Comparison of ENCODE assay signal across 8 cellular contexts in genomic region chr15:65595960-65596359, GRCh38. TPM values are rescaled to one million over a fixed set of nuclear protein-coding genes. Genes with fewer than 3 reads are reported as not detected.
DNase-seq lines count a peak whose midpoint lies in the region; ATAC-seq, FAIRE-seq and TF ChIP-seq lines count a peak whose summit lies in the region.

No MANE protein-coding gene starts in this region.

- CTCF ChIA-PET in IMR-90 (lab: Yijun Ruan, JAX) (interaction anchor here (0.8 kb wide), 1 partner anchor 33 kb away, joined by 3 read pairs; no protein-coding TSS in a partner anchor), HepG2 (lab: Yijun Ruan, JAX; ENCODE audit: low intra/inter-chr PET ratio, low total read pairs) (interaction anchor here (1.1 to 1.3 kb wide), 2 partner anchors 194 to 690 kb away, joined by 3 read pairs; no protein-coding TSS in a partner anchor)

- no TSS peak for BruUV-seq in IMR-90 (replicated peaks; lab: Mats Ljungman, UMichigan)
- BruUV-seq in HepG2 (replicated peaks; lab: Mats Ljungman, UMichigan), result no TSS peak

- no peaks in the 10 kb centered on the region for H4K20me1 ChIP-seq in IMR-90 (ENCODE audit: insufficient read depth, low read length)
- no peaks in the 10 kb centered on the region for H4K20me1 ChIP-seq in HepG2 (ENCODE audit: insufficient read depth, low read length)

- no peaks in the 10 kb centered on the region for H3K27me3 ChIP-seq in IMR-90 (ENCODE audit: control insufficient read depth, insufficient read depth, low read length)
- H3K27me3 ChIP-seq in HepG2 (ENCODE audit: control insufficient read depth in 1 of 2, insufficient read depth in 2 of 2, low read length in 2 of 2), result no peaks in the 10 kb centered on the region

- intact Hi-C loops in IMR-90 (cut with micrococcal nuclease), result no loop called here
- intact Hi-C loops in HepG2 (cut with micrococcal nuclease; ENCODE audit: unreplicated experiment), result no loop called here

- H3K18ac ChIP-seq in IMR-90 (ENCODE audit: low read depth, low read length), result no peak overlapping the region

- H2AK9ac ChIP-seq in IMR-90 (replicated peaks; ENCODE audit: low read depth, low read length, poor library complexity), result no peak overlapping the region

- H3K9me3 ChIP-seq in IMR-90 (ENCODE audit: control insufficient read depth, insufficient read depth, low read length) (no peaks in the 10 kb centered on the region), HepG2 (ENCODE audit: low read length) (no peaks in the 10 kb centered on the region)

- H3K14ac ChIP-seq in IMR-90 (replicated peaks; ENCODE audit: low read depth, low read length), result no peak overlapping the region

- no peak overlapping the region for H4K5ac ChIP-seq in IMR-90 (ENCODE audit: low read depth, low read length)

- FAIRE-seq in HepG2 (lab: Jason Lieb, UNC), result peak; percentile 74

- TF ChIP-seq RAD21 in IMR-90 (IDR thresholded peaks at IDR 0.05; ENCODE audit: low read length) (peak; percentile 38), HepG2 (CRISPR knock-in tag; IDR thresholded peaks at IDR 0.05) (peak; percentile 12; the same call in 1 of the 2 replicates)

- H2AK5ac ChIP-seq in IMR-90 (ENCODE audit: low read depth, low read length), result no peak overlapping the region

- TF ChIP-seq CTCF in IMR-90 (conservative IDR thresholded peaks at IDR 0.05; ENCODE audit: low read depth, low read length), result peak; percentile 31
- TF ChIP-seq CTCF in HepG2 (CRISPR knock-in tag; IDR thresholded peaks at IDR 0.05), result peak; percentile 70

- H3K4me2 ChIP-seq in IMR-90 (ENCODE audit: low read depth, low read length) (no peak overlapping the region), HepG2 (ENCODE audit: low read depth, low read length) (no peak overlapping the region)

- no peaks in the 10 kb centered on the region for H3K9me1 ChIP-seq in IMR-90 (ENCODE audit: insufficient read depth, low read length)

- H3K9ac ChIP-seq in IMR-90 (ENCODE audit: low read depth, low read length) (no peak overlapping the region), HepG2 (ENCODE audit: insufficient read depth, low read depth, low read length) (no peak overlapping the region)

- no peak overlapping the region for H3K4ac ChIP-seq in IMR-90 (ENCODE audit: low read depth, low read length)

- no peak overlapping the region for H2BK15ac ChIP-seq in IMR-90 (ENCODE audit: low read depth, low read length)

- H4K91ac ChIP-seq in IMR-90 (ENCODE audit: insufficient read depth, low read depth, low read length), result no peak overlapping the region

- TF ChIP-seq EP300 in HepG2 (IDR thresholded peaks at IDR 0.05; ENCODE audit: low read depth in 2 of 2, low read length in 2 of 2) (no peak), HepG2 (CRISPR knock-in tag; IDR thresholded peaks at IDR 0.05; ENCODE audit: borderline replicate concordance) (no peak)

- H4K8ac ChIP-seq in IMR-90 (ENCODE audit: low read depth in 2 of 2, low read length in 2 of 2), result no peak overlapping the region

- TF ChIP-seq POLR2A in IMR-90 (IDR thresholded peaks at IDR 0.05; ENCODE audit: low read depth, low read length), result no peak
- TF ChIP-seq POLR2A in HepG2 (IDR thresholded peaks at IDR 0.05; ENCODE audit: insufficient read depth in 1 of 2, low read depth in 2 of 2, low read length in 2 of 2), result no peak

- in situ Hi-C loops in IMR-90 (cut with MboI; ENCODE audit: low sequenced_read_pairs) (no loop called here), HepG2 (cut with HindIII; ENCODE audit: extremely low pct_ligation_motif_present, low pct_unique_long_range_greater_than_20kb) (no loop called here)

- H3K4me1 ChIP-seq in IMR-90 (ENCODE audit: control insufficient read depth, insufficient read depth, low read length) (no peaks in the 10 kb centered on the region), HepG2 (ENCODE audit: insufficient read depth, low read length) (peaks cover 7% of the 10 kb centered on the region)

- no peak overlapping the region for H2BK5ac ChIP-seq in IMR-90 (ENCODE audit: low read depth, low read length, poor library complexity, severe bottlenecking)

- peaks cover 30% of the 10 kb centered on the region for H3K36me3 ChIP-seq in IMR-90 (ENCODE audit: control insufficient read depth, insufficient read depth, low read length)
- peaks cover 27 to 79% of the 10 kb centered on the region in 2 experiments for H3K36me3 ChIP-seq in HepG2 (replicated peaks in 1 of 2; ENCODE audit: control insufficient read depth in 1 of 2, insufficient read depth in 2 of 2, low read length in 2 of 2)

- H3K23ac ChIP-seq in IMR-90 (ENCODE audit: low read depth, low read length), result no peak overlapping the region

- H3K79me1 ChIP-seq in IMR-90 (ENCODE audit: low read depth in 1 of 2, low read length in 2 of 2), result peaks cover 0 to 7% of the 10 kb centered on the region in 2 experiments; a peak in 2 of 4 replicates

- DNase-seq in COLO829 (ENCODE audit: low spot score) (peak; percentile 62), IMR-90 (no peak), amygdala (lab: John Stamatoyannopoulos, UW) (peak in 30 of 56 donors; percentile 0 to 81 (median 23)), HepG2 (ENCODE audit: low spot score) (peak; percentile 67), GM19240 (ENCODE audit: insufficient read length, low spot score) (no peak), DMS114 treated with DMSO at 0.1 percent for 48 hours (lab: John Stamatoyannopoulos, UW; ENCODE audit: unreplicated experiment) (no peak), NCI-H187 treated with DMSO at 0.1 percent for 48 hours (lab: John Stamatoyannopoulos, UW) (no peak), EL (no peak)

- H3K4me3 ChIP-seq in IMR-90 (ENCODE audit: insufficient read depth, low read depth, low read length), result no peak overlapping the region
- H3K4me3 ChIP-seq in HepG2 (replicated peaks in 1 of 3; ENCODE audit: insufficient read depth in 1 of 3, low read depth in 2 of 3, low read length in 3 of 3), result no peak overlapping the region

- POLR2A ChIA-PET in IMR-90 (lab: Charles Lee; ENCODE audit: unreplicated experiment) (no interaction called here), HepG2 (lab: Yijun Ruan, JAX) (interaction anchor here (1.0 to 1.9 kb wide), 5 partner anchors 14 to 275 kb away, joined by 4 to 16 read pairs (median 4); partner anchors contain the start of genes INTS14 and RAB11A)

- H3K27ac ChIP-seq in IMR-90 (ENCODE audit: insufficient read depth, low read length) (no peak overlapping the region), HepG2 (ENCODE audit: extremely low read length, insufficient read depth, low read length) (no peak overlapping the region)

- H2BK20ac ChIP-seq in IMR-90 (ENCODE audit: low read depth, low read length), result no peak overlapping the region

- no peak overlapping the region for H2BK120ac ChIP-seq in IMR-90 (ENCODE audit: low read depth, low read length)

- dilution Hi-C loops in IMR-90 (cut with HindIII; ENCODE audit: low sequenced_read_pairs, unreplicated experiment), result no loop called here

- H3K56ac ChIP-seq in IMR-90 (ENCODE audit: extremely low read depth, insufficient read depth, low read length), result no peak overlapping the region

- no peaks in the 10 kb centered on the region for H3K79me2 ChIP-seq in HepG2 (ENCODE audit: insufficient read depth, low read length)

- H2AFZ ChIP-seq in IMR-90 (replicated peaks; ENCODE audit: low read length, poor library complexity), result no peak overlapping the region
- no peak overlapping the region for H2AFZ ChIP-seq in HepG2 (ENCODE audit: low read length)

- no peak for ATAC-seq in IMR-90 (ENCODE audit: low read depth)
- peak; percentile 83 for ATAC-seq in HepG2

- no CpG with 5 or more reads among the region's 3 CpGs for WGBS in IMR-90 (ENCODE audit: extremely low coverage in 2 of 2, insufficient read length in 1 of 2), 2 experiments
- 16% methylated on average over 3 of the region's 3 CpGs for WGBS in HepG2 (ENCODE audit: low lambda C conversion rate)

RNA-seq across cellular contexts. Expression of gene INTS14, which starts 15.0 kb away (rescaled TPM):
- total RNA-seq in IMR-90 (2012; rRNA removed), result 22.9 and 33.9 TPM in 2 replicates
- 35.8 and 39.5 TPM in 2 replicates for polyA plus RNA-seq in IMR-90 (2012; rRNA removed)
- 14.9 and 17.2 TPM in 2 replicates for polyA plus RNA-seq in IMR-90 (2012; cell fraction: cytosol; rRNA removed)
- 18.7 and 60.0 TPM in 2 replicates for polyA plus RNA-seq in IMR-90 (2012; cell fraction: nucleus; rRNA removed; ENCODE audit: low replicate concordance)
- total RNA-seq in HepG2 (2016; rRNA removed; fragmentation: Illumina TruSeq; extraction: Trizol), result 52.0 and 57.8 TPM in 2 replicates
- total RNA-seq in HepG2 (2016; cell fraction: cytosol; rRNA removed; fragmentation: Illumina TruSeq; extraction: Trizol; ENCODE audit: low read depth), result 17.0 and 20.8 TPM in 2 replicates
- 51.9 and 56.4 TPM in 2 replicates for total RNA-seq in HepG2 (2016; cell fraction: insoluble cytoplasmic fraction; rRNA removed; fragmentation: Illumina TruSeq; extraction: Trizol)
- total RNA-seq in HepG2 (2016; cell fraction: membrane; rRNA removed; fragmentation: Illumina TruSeq; extraction: Trizol), result 49.9 and 57.9 TPM in 2 replicates
- 46.7 and 47.9 TPM in 2 replicates for total RNA-seq in HepG2 (2016; cell fraction: nucleus; rRNA removed; fragmentation: Illumina TruSeq; extraction: Trizol)
- 32.9 and 41.4 TPM in 2 replicates for polyA plus RNA-seq in HepG2 (2011; rRNA removed)
- 33.9 and 35.7 TPM in 2 replicates for polyA plus RNA-seq in HepG2 (2011; cell fraction: cytosol; rRNA removed)
- polyA plus RNA-seq in HepG2 (2011; cell fraction: nucleus; rRNA removed), result 38.0 and 47.8 TPM in 2 replicates
- polyA plus RNA-seq in HepG2 (2012), result 19.7 and 28.3 TPM in 2 replicates
- polyA plus RNA-seq in HepG2 (2016; cell fraction: cytosol; fragmentation: Illumina TruSeq; extraction: Trizol; ENCODE audit: low read depth), result 17.3 and 20.3 TPM in 2 replicates
- 50.5 and 52.9 TPM in 2 replicates for polyA plus RNA-seq in HepG2 (2016; cell fraction: insoluble cytoplasmic fraction; fragmentation: Illumina TruSeq; extraction: Trizol; ENCODE audit: low read depth)
- 34.9 and 41.5 TPM in 2 replicates for polyA plus RNA-seq in HepG2 (2016; cell fraction: membrane; fragmentation: Illumina TruSeq; extraction: Trizol; ENCODE audit: low read depth)
- 61.6 and 62.0 TPM in 2 replicates for polyA plus RNA-seq in HepG2 (2016; cell fraction: nucleus; fragmentation: Illumina TruSeq; extraction: Trizol; ENCODE audit: insufficient read depth, low read depth)
- polyA minus RNA-seq in HepG2 (2011; rRNA and poly(A)+ RNA removed; ENCODE audit: low replicate concordance), result 35.4 and 83.9 TPM in 2 replicates
- polyA minus RNA-seq in HepG2 (2011; cell fraction: cytosol; rRNA and poly(A)+ RNA removed), result 26.2 and 26.6 TPM in 2 replicates
- 66.4 and 78.2 TPM in 2 replicates for polyA minus RNA-seq in HepG2 (2011; cell fraction: nucleus; rRNA and poly(A)+ RNA removed)

RNA-seq across cellular contexts. Expression of gene SLC24A1, which starts 25.8 kb away (rescaled TPM):
- total RNA-seq in IMR-90 (2012; rRNA removed), result 3.6 and 3.9 TPM in 2 replicates
- 3.8 and 4.9 TPM in 2 replicates for polyA plus RNA-seq in IMR-90 (2012; rRNA removed)
- 2.3 and 4.2 TPM in 2 replicates for polyA plus RNA-seq in IMR-90 (2012; cell fraction: cytosol; rRNA removed)
- polyA plus RNA-seq in IMR-90 (2012; cell fraction: nucleus; rRNA removed; ENCODE audit: low replicate concordance), result 2.7 and 5.6 TPM in 2 replicates
- total RNA-seq in HepG2 (2016; rRNA removed; fragmentation: Illumina TruSeq; extraction: Trizol), result 6.8 and 8.3 TPM in 2 replicates
- 6.6 and 9.0 TPM in 2 replicates for total RNA-seq in HepG2 (2016; cell fraction: cytosol; rRNA removed; fragmentation: Illumina TruSeq; extraction: Trizol; ENCODE audit: low read depth)
- total RNA-seq in HepG2 (2016; cell fraction: insoluble cytoplasmic fraction; rRNA removed; fragmentation: Illumina TruSeq; extraction: Trizol), result 7.0 and 8.5 TPM in 2 replicates
- 3.9 and 5.4 TPM in 2 replicates for total RNA-seq in HepG2 (2016; cell fraction: membrane; rRNA removed; fragmentation: Illumina TruSeq; extraction: Trizol)
- total RNA-seq in HepG2 (2016; cell fraction: nucleus; rRNA removed; fragmentation: Illumina TruSeq; extraction: Trizol), result 9.5 and 9.6 TPM in 2 replicates
- polyA plus RNA-seq in HepG2 (2011; rRNA removed), result 4.8 and 5.9 TPM in 2 replicates
- polyA plus RNA-seq in HepG2 (2011; cell fraction: cytosol; rRNA removed), result 3.8 and 3.9 TPM in 2 replicates
- 5.0 and 5.5 TPM in 2 replicates for polyA plus RNA-seq in HepG2 (2011; cell fraction: nucleus; rRNA removed)
- 5.3 and 9.8 TPM in 2 replicates for polyA plus RNA-seq in HepG2 (2012)
- polyA plus RNA-seq in HepG2 (2016; cell fraction: cytosol; fragmentation: Illumina TruSeq; extraction: Trizol; ENCODE audit: low read depth), result 0.87 and 0.99 TPM in 2 replicates
- polyA plus RNA-seq in HepG2 (2016; cell fraction: insoluble cytoplasmic fraction; fragmentation: Illumina TruSeq; extraction: Trizol; ENCODE audit: low read depth), result 6.5 and 6.9 TPM in 2 replicates
- polyA plus RNA-seq in HepG2 (2016; cell fraction: membrane; fragmentation: Illumina TruSeq; extraction: Trizol; ENCODE audit: low read depth), result 1.4 and 2.0 TPM in 2 replicates
- polyA plus RNA-seq in HepG2 (2016; cell fraction: nucleus; fragmentation: Illumina TruSeq; extraction: Trizol; ENCODE audit: insufficient read depth, low read depth), result 10.2 and 12.9 TPM in 2 replicates
- 6.8 and 24.1 TPM in 2 replicates for polyA minus RNA-seq in HepG2 (2011; rRNA and poly(A)+ RNA removed; ENCODE audit: low replicate concordance)
- polyA minus RNA-seq in HepG2 (2011; cell fraction: cytosol; rRNA and poly(A)+ RNA removed), result 7.3 and 7.8 TPM in 2 replicates
- 12.4 and 12.7 TPM in 2 replicates for polyA minus RNA-seq in HepG2 (2011; cell fraction: nucleus; rRNA and poly(A)+ RNA removed)

Comparison
In these comparisons a context has a peak if more than half of its experiments do, and no peak if none do; other contexts are left out.
1. DNase-seq: peak in COLO829 (single experiment), amygdala (30 of 56) and HepG2 (single experiment); none in IMR-90 (single experiment), GM19240 (single experiment), DMS114 treated with DMSO at 0.1 percent for 48 hours (single experiment), NCI-H187 treated with DMSO at 0.1 percent for 48 hours (single experiment) and EL (single experiment).